27 cellular contexts compared by ENCODE assay signal in the genomic region with DNA sequence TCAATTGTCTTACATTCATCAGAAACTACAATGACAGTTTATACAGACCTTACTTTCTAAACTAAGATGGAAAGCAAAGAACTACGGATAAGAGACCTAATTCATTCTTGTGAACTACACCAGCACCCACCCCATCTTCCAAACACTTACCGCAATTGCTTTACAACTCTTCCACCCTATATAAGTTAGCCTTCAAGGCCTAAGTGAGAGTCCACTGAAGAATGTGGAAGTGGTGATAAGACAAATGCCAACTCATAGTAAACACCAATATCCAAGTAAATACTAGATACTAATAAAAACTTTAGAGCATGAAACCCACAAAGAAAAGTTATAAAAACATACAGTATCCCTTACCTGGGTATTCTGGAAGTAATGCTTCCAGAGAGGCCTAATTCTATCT. TPM values are rescaled to one million over a fixed set of nuclear protein-coding genes. Genes with fewer than 3 reads are reported as not detected.
A peak's percentile ranks its signal among the peaks of the same experiment; 100 is the strongest.
DNase-seq lines count a peak whose midpoint lies in the region; ATAC-seq and TF ChIP-seq lines count a peak whose summit lies in the region.
"Had no signal": no experiment of that assay in that cellular context is flagged by ENCODE, and none has a peak within 500 bp of the region (broad histone marks: within the 10 kb centered on the region; RNA-seq: fewer than 3 reads in every experiment).

No MANE protein-coding gene starts in this region.

- H3K4me3 ChIP-seq in OCI-LY7 (ENCODE audit: low read depth, low read length, poor library complexity, severe bottlenecking): no peak overlapping the region
- no peak overlapping the region for H3K4me3 ChIP-seq in Peyer's patch
- H3K4me3 ChIP-seq: stomach had no signal

- TSS peak; percentile 9 for BruUV-seq in OCI-LY7 (replicated peaks; lab: Mats Ljungman, UMichigan)

- H3K36me3 ChIP-seq in OCI-LY7 (ENCODE audit: insufficient read depth, low read length): peaks cover 85% of the 10 kb centered on the region
- H3K36me3 ChIP-seq in Peyer's patch: peaks cover 0 to 30% (median 0%) of the 10 kb centered on the region in 3 donors

- H3K27ac Mint-ChIP-seq in HFFc6 (peak overlapping the region; percentile 59), nephron progenitor cell (peak overlapping the region; percentile 88)
- peak overlapping the region; percentile 20 for H3K27ac Mint-ChIP-seq in central memory CD8-positive, alpha-beta T cell (ENCODE audit: low read depth)
- H3K27ac Mint-ChIP-seq: activated CD4-positive, alpha-beta memory T cell treated with anti-CD3 and anti-CD28 coated beads for 36 hours had no signal

- intact Hi-C loops in OCI-LY7 (cut with micrococcal nuclease; ENCODE audit: unreplicated experiment): loop anchor here (5.0 kb wide), 2 partner anchors 186 to 411 kb away; no protein-coding TSS in a partner anchor

- no peaks in the 10 kb centered on the region for H3K27me3 ChIP-seq in Peyer's patch
- H3K27me3 ChIP-seq: stomach had no signal

- no peaks in the 10 kb centered on the region; the same call in none of the 2 replicates for H3K27me3 Mint-ChIP-seq in HFFc6 (ENCODE audit: insufficient read depth)
- no peaks in the 10 kb centered on the region for H3K27me3 Mint-ChIP-seq in central memory CD8-positive, alpha-beta T cell
- H3K27me3 Mint-ChIP-seq in nephron progenitor cell (ENCODE audit: low read depth, poor library complexity): no peaks in the 10 kb centered on the region
- H3K27me3 Mint-ChIP-seq: activated CD4-positive, alpha-beta memory T cell treated with anti-CD3 and anti-CD28 coated beads for 36 hours; naive thymus-derived CD8-positive, alpha-beta T cell had no signal

- TF ChIP-seq POLR2A in Peyer's patch (IDR thresholded peaks at IDR 0.05): no peak

- TF ChIP-seq CTCF in HFFc6 (IDR thresholded peaks at IDR 0.05) (no peak), OCI-LY7 (conservative IDR thresholded peaks at IDR 0.05; ENCODE audit: low read length) (no peak), nephron progenitor cell (IDR thresholded peaks at IDR 0.05) (no peak), Peyer's patch (IDR thresholded peaks at IDR 0.05) (no peak)

- POLR2A ChIA-PET in OCI-LY7 (lab: Charles Lee): no interaction called here

- no peak overlapping the region for H2AFZ ChIP-seq in OCI-LY7 (ENCODE audit: low read length)

- H3K9me2 ChIP-seq in OCI-LY7 (ENCODE audit: insufficient read depth, low read length): no peaks in the 10 kb centered on the region

- DNase-seq in HFFc6: no peak
- no peak for DNase-seq in OCI-LY7 (ENCODE audit: low spot score)
- DNase-seq in central memory CD8-positive, alpha-beta T cell (ENCODE audit: low spot score in 2 of 2): no peak
- DNase-seq in nephron progenitor cell: no peak
- no peak for DNase-seq in Peyer's patch
- DNase-seq in activated CD4-positive, alpha-beta T cell treated with anti-CD3 and anti-CD28 coated beads, Interleukin-2, amount 50 U/mL, for 48 hours: no peak
- DNase-seq: activated CD4-positive, alpha-beta memory T cell treated with anti-CD3 and anti-CD28 coated beads for 36 hours; activated CD8-positive, alpha-beta memory T cell treated with anti-CD3 and anti-CD28 coated beads, Interleukin-2, amount 50 U/mL, for 48 hours; aorta; Calu3; central memory CD4-positive, alpha-beta T cell; hypothalamus; MV-4-11; NCI-H1694 treated with DMSO at 0.1 percent for 48 hours; NCI-H2171; NCI-H510A; SIG-M5; stimulated activated CD4-positive, alpha-beta T cell treated with anti-CD3 and anti-CD28 coated beads, Interleukin-2, amount 100 ng/mL, for 24 hours; stomach; T1000; trophoblast cell had no signal

- H3K4me1 ChIP-seq in OCI-LY7 (ENCODE audit: insufficient read depth, low read length, poor library complexity, severe bottlenecking): peaks cover 17% of the 10 kb centered on the region
- H3K4me1 ChIP-seq in Peyer's patch: peaks cover 0 to 11% (median 0%) of the 10 kb centered on the region in 4 donors

- ATAC-seq in central memory CD8-positive, alpha-beta T cell (replicated peaks; ENCODE audit: extremely low read depth, poor library complexity, severe bottlenecking): no peak
- ATAC-seq in HG03280 (IDR thresholded peaks at IDR 0.05; ENCODE audit: unreplicated experiment): no peak
- ATAC-seq: activated CD4-positive, CD25-positive, alpha-beta regulatory T cell treated with anti-CD3 and anti-CD28 coated beads, Interleukin-2, amount 50 U/mL, for 24 hours; left lobe of liver had no signal

- CTCF ChIA-PET in OCI-LY7 (lab: Charles Lee; ENCODE audit: unreplicated experiment): no interaction called here

- peaks cover 86% of the 10 kb centered on the region for H3K79me2 ChIP-seq in OCI-LY7 (ENCODE audit: insufficient read depth, low read depth, low read length)

- no peaks in the 10 kb centered on the region for H3K9me3 ChIP-seq in OCI-LY7 (ENCODE audit: low read length)
- no peaks in the 10 kb centered on the region for H3K9me3 ChIP-seq in Peyer's patch
- H3K9me3 ChIP-seq: stomach had no signal

- H3K4me1 Mint-ChIP-seq in HFFc6 (ENCODE audit: low read depth): peaks cover 39% of the 10 kb centered on the region
- H3K4me1 Mint-ChIP-seq in central memory CD8-positive, alpha-beta T cell: peaks cover 25% of the 10 kb centered on the region
- H3K4me1 Mint-ChIP-seq in nephron progenitor cell: no peaks in the 10 kb centered on the region

- H3K4me2 ChIP-seq in OCI-LY7 (ENCODE audit: low read length): no peak overlapping the region

- H3K27ac ChIP-seq in OCI-LY7 (ENCODE audit: low read depth, low read length, poor library complexity, severe bottlenecking) (no peak overlapping the region), Peyer's patch (peak overlapping the region in 1 of 4 donors; percentile 23)

- H3K9me3 Mint-ChIP-seq in HFFc6 (no peaks in the 10 kb centered on the region), nephron progenitor cell (no peaks in the 10 kb centered on the region)
- H3K9me3 Mint-ChIP-seq in central memory CD8-positive, alpha-beta T cell: no peaks in the 10 kb centered on the region
- H3K9me3 Mint-ChIP-seq: activated CD4-positive, alpha-beta memory T cell treated with anti-CD3 and anti-CD28 coated beads for 36 hours; activated naive CD4-positive, alpha-beta T cell treated with anti-CD3 and anti-CD28 coated beads, Interleukin-2, amount 50 U/mL, for 72 hours; CD14-positive monocyte; naive thymus-derived CD8-positive, alpha-beta T cell had no signal

- 0 out of 2 replicates have a peak, but pooled peaks cover 16% of the 10 kb centered on the region for H4K20me1 ChIP-seq in OCI-LY7 (ENCODE audit: insufficient read depth, low read length)

- H3K36me3 Mint-ChIP-seq in HFFc6 (ENCODE audit: low read depth) (peaks cover 20% of the 10 kb centered on the region; the same call in 1 of the 2 replicates), nephron progenitor cell (ENCODE audit: low read depth) (peaks cover 51% of the 10 kb centered on the region)
- H3K36me3 Mint-ChIP-seq in central memory CD8-positive, alpha-beta T cell (ENCODE audit: insufficient read depth): peaks cover 26% of the 10 kb centered on the region

- H3K4me3 Mint-ChIP-seq in HFFc6 (0 out of 2 replicates have a peak overlapping the region, but pooled peaks have one; percentile 10), nephron progenitor cell (no peak overlapping the region)
- no peak overlapping the region for H3K4me3 Mint-ChIP-seq in central memory CD8-positive, alpha-beta T cell
- H3K4me3 Mint-ChIP-seq: activated CD4-positive, alpha-beta memory T cell treated with anti-CD3 and anti-CD28 coated beads for 36 hours; CD14-positive monocyte; naive thymus-derived CD8-positive, alpha-beta T cell had no signal

RNA-seq across cellular contexts. Expression of a gene that starts 13.6 kb away (rescaled TPM):
- 100 to 1,000 TPM; 446 to 567 (median 535) TPM for total RNA-seq in HFFc6 (2021; fragmentation: NEBNext Ultra II Directional; extraction: Animal tissue kit (Norgen Biotek cat#: 25700))
- 26.6 and 34.9 TPM in 2 replicates for total RNA-seq in OCI-LY7 (2014; rRNA removed; shearing (Covaris generic))
- total RNA-seq in OCI-LY7 (2022): 51.9 and 58.0 TPM in 2 replicates
- total RNA-seq in Peyer's patch: 100 to 1,000 TPM in 1 of 4 donors, 10 to 100 TPM in 3; 35.4 to 128 (median 82.9) TPM

RNA-seq across cellular contexts. Expression of a gene that starts 27.5 kb away (rescaled TPM):
- total RNA-seq in HFFc6 (2021; fragmentation: NEBNext Ultra II Directional; extraction: Animal tissue kit (Norgen Biotek cat#: 25700)): 10 to 100 TPM; 17.6 to 21.9 (median 20.8) TPM
- total RNA-seq in OCI-LY7 (2014; rRNA removed; shearing (Covaris generic)): 15.2 and 19.3 TPM in 2 replicates
- 25.6 and 29.7 TPM in 2 replicates for total RNA-seq in OCI-LY7 (2022)
- total RNA-seq in Peyer's patch: 10 to 100 TPM; 16.5 to 25.9 (median 22.2) TPM

RNA-seq across cellular contexts. Expression of a gene that starts 39.4 kb away (rescaled TPM):
- under 1 TPM in 5 of 6 experiments, not detected in 1; 0.05 to 0.07 (median 0.05) TPM for total RNA-seq in HFFc6 (2021; fragmentation: NEBNext Ultra II Directional; extraction: Animal tissue kit (Norgen Biotek cat#: 25700))
- not detected in 2 replicates for total RNA-seq in OCI-LY7 (2014; rRNA removed; shearing (Covaris generic))
- total RNA-seq in OCI-LY7 (2022) (0.21 TPM in 1 of 2 replicates, not detected in the other), Peyer's patch (under 1 TPM in 2 of 4 donors, not detected in 2; 0.13 to 0.35 TPM)

Comparison
In these comparisons a context has a peak if more than half of its experiments do, and no peak if none do; other contexts are left out.
1. H3K27ac Mint-ChIP-seq: peak in every context shown above with its lines; median percentile 88 in nephron progenitor cell; 59 in HFFc6; 20 in central memory CD8-positive, alpha-beta T cell.